ENCODE assay signal across 11 cellular contexts in genomic region chr5:146338774-146339714, GRCh38. TPM values are rescaled to one million over a fixed set of nuclear protein-coding genes. Genes with fewer than 3 reads are reported as not detected.
DNase-seq lines count a peak whose midpoint lies in the region; ATAC-seq and TF ChIP-seq lines count a peak whose summit lies in the region.
"Had no signal": no experiment of that assay in that cellular context is flagged by ENCODE, and none has a peak within 500 bp of the region (broad histone marks: within the 10 kb centered on the region; RNA-seq: fewer than 3 reads in every experiment).

POU4F3 (plus strand) TSS chr5:146338839; CDS start chr5:146339113, 274 bp downstream.

- peaks cover 3% of the 10 kb centered on the region for H3K36me3 Mint-ChIP-seq in nephron (ENCODE audit: low read depth)

- H3F3A ChIP-seq in SK-N-SH (replicated peaks; ENCODE audit: insufficient read depth), result no peaks in the 10 kb centered on the region

- H3K4me3 Mint-ChIP-seq in nephron, result peak within 1 kb of the TSS; percentile 61 to 70 (median 63)

- TF ChIP-seq CTCF in SK-N-SH (IDR thresholded peaks at IDR 0.05), result no peak
- no peak for TF ChIP-seq CTCF in WERI-Rb-1 (IDR thresholded peaks at IDR 0.05; ENCODE audit: low read depth, low read length)
- no peak for TF ChIP-seq CTCF in nephron (IDR thresholded peaks at IDR 0.05; ENCODE audit: unreplicated experiment in 3 of 3)

- no peaks in the 10 kb centered on the region for H3K36me3 ChIP-seq in SK-N-SH (replicated peaks in 1 of 2; ENCODE audit: control insufficient read depth in 1 of 2, insufficient read depth in 2 of 2, low read length in 1 of 2)
- H3K36me3 ChIP-seq in H7 (replicated peaks; ENCODE audit: control insufficient read depth, insufficient read depth, low read length), result no peaks in the 10 kb centered on the region
- no peaks in the 10 kb centered on the region for H3K36me3 ChIP-seq in WERI-Rb-1
- H3K36me3 ChIP-seq: transverse colon had no signal

- no peaks in the 10 kb centered on the region for H3K79me2 ChIP-seq in SK-N-SH (ENCODE audit: insufficient read depth)

- H3K27ac ChIP-seq in SK-N-SH (ENCODE audit: low read depth in 2 of 2, low read length in 1 of 2) (no peak within 1 kb of the TSS), WERI-Rb-1 (no peak within 1 kb of the TSS)
- H3K27ac ChIP-seq: transverse colon had no signal

- H3K4me1 Mint-ChIP-seq in nephron, result peaks cover 23% of the 10 kb centered on the region

- no peak for TF ChIP-seq EP300 in SK-N-SH (IDR thresholded peaks at IDR 0.05; ENCODE audit: borderline replicate concordance in 1 of 2, low read depth in 1 of 2, low read length in 1 of 2)

- 6% methylated on average over 34 of the region's 70 CpGs for whole genome bisulfite sequencing in SK-N-SH (ENCODE audit: low lambda C conversion rate)

- POLR2A ChIA-PET in SK-N-SH (lab: Yijun Ruan, JAX), result interaction anchor here (0.6 kb wide), 1 partner anchor 151 kb away, joined by 3 read pairs; no protein-coding TSS in a partner anchor

- CTCF ChIA-PET in SK-N-SH (lab: Yijun Ruan, JAX), result interaction anchor here (1.1 to 1.7 kb wide), 2 partner anchors 31 to 47 kb away, joined by 3 to 6 read pairs; no protein-coding TSS in a partner anchor

- H3K9me2 ChIP-seq in SK-N-SH, result no peaks in the 10 kb centered on the region

- peaks cover 6% of the 10 kb centered on the region for H3K9me3 Mint-ChIP-seq in nephron

- DNase-seq in SK-N-SH (peak; percentile 61), H7 (peak; percentile 91), WERI-Rb-1 (peak; percentile 58), germinal center (ENCODE audit: low spot score) (no peak), middle frontal gyrus (ENCODE audit: extremely low spot score, low spot score) (no peak)
- DNase-seq: OCI-M1, transverse colon had no signal

- no peak for TF ChIP-seq RAD21 in SK-N-SH (IDR thresholded peaks at IDR 0.05; ENCODE audit: low read length)

- H3K4me3 ChIP-seq in SK-N-SH (ENCODE audit: low read depth in 2 of 2, low read length in 1 of 2) (no peak within 1 kb of the TSS), H7 (ENCODE audit: insufficient read depth, low read depth, low read length) (peak within 1 kb of the TSS; percentile 40), WERI-Rb-1 (ENCODE audit: low read depth, low read length) (peak within 1 kb of the TSS; percentile 52)

- no peak within 1 kb of the TSS for H3K27ac Mint-ChIP-seq in nephron

- H3K9me3 ChIP-seq in SK-N-SH (no peaks in the 10 kb centered on the region), WERI-Rb-1 (ENCODE audit: severe bottlenecking) (no peaks in the 10 kb centered on the region)
- H3K9me3 ChIP-seq: transverse colon had no signal

- H3K27me3 ChIP-seq in SK-N-SH (ENCODE audit: insufficient read depth) (peaks cover 77% of the 10 kb centered on the region), H7 (ENCODE audit: control insufficient read depth, insufficient read depth, low read length) (peaks cover 100% of the 10 kb centered on the region), WERI-Rb-1 (ENCODE audit: insufficient read depth, low read depth, severe bottlenecking) (peaks cover 68% of the 10 kb centered on the region)

- H2AFZ ChIP-seq in SK-N-SH (ENCODE audit: low read depth), result no peak within 1 kb of the TSS

- H3K9ac ChIP-seq in SK-N-SH, result no peak within 1 kb of the TSS

- H3K27me3 Mint-ChIP-seq in nephron (ENCODE audit: low read depth), result peaks cover 100% of the 10 kb centered on the region

- no peak for ATAC-seq in SK-N-SH treated with all-trans-retinoic acid at 6 μM for 48 hours
- no peak for ATAC-seq in HG02885 (IDR thresholded peaks at IDR 0.05; ENCODE audit: poor library complexity, unreplicated experiment)

- H4K20me1 ChIP-seq in SK-N-SH (ENCODE audit: insufficient read depth), result no peaks in the 10 kb centered on the region

- peak within 1 kb of the TSS; percentile 19; the same call in 1 of the 2 replicates for H3K4me2 ChIP-seq in SK-N-SH

- H3K4me1 ChIP-seq in SK-N-SH (ENCODE audit: control insufficient read depth in 1 of 2, insufficient read depth in 2 of 2, low read depth in 1 of 2, low read length in 1 of 2), result no peaks in the 10 kb centered on the region; a peak in 1 of 4 replicates
- H3K4me1 ChIP-seq: transverse colon had no signal

TF ChIP-seq in SK-N-SH, 30 proteins besides CTCF, POLR2A, EP300 and RAD21:
- TF ChIP-seq USF2 (IDR thresholded peaks at IDR 0.05; ENCODE audit: borderline replicate concordance, low read depth, low read length) (no peak), GABPA (IDR thresholded peaks at IDR 0.05; ENCODE audit: low read depth) (no peak), CHD2 (IDR thresholded peaks at IDR 0.05; ENCODE audit: low read length, partially characterized antibody) (no peak)

TF ChIP-seq in SK-N-SH treated with all-trans-retinoic acid at 6 μM for 48 hours, 23 proteins besides CTCF, POLR2A, EP300 and RAD21 (continues in another document):
- TF ChIP-seq POU6F1 (CRISPR knock-in tag; IDR thresholded peaks at IDR 0.05; ENCODE audit: borderline replicate concordance, low read depth) (no peak), GLIS3 (CRISPR knock-in tag; IDR thresholded peaks at IDR 0.05) (no peak), BACH2 (CRISPR knock-in tag; IDR thresholded peaks at IDR 0.05; ENCODE audit: borderline replicate concordance) (no peak), PPARA (CRISPR knock-in tag; IDR thresholded peaks at IDR 0.05; ENCODE audit: borderline replicate concordance) (no peak), ZFP3 (CRISPR knock-in tag; IDR thresholded peaks at IDR 0.05) (no peak), SNAI2 (CRISPR knock-in tag; IDR thresholded peaks at IDR 0.05) (no peak), TSHZ2 (CRISPR knock-in tag; IDR thresholded peaks at IDR 0.05) (no peak), ARNTL (CRISPR knock-in tag; IDR thresholded peaks at IDR 0.05; ENCODE audit: borderline replicate concordance, low read depth) (no peak), PATZ1 (CRISPR knock-in tag; IDR thresholded peaks at IDR 0.05; ENCODE audit: borderline replicate concordance) (no peak), ISL1 (CRISPR knock-in tag; IDR thresholded peaks at IDR 0.05) (no peak), ESRRG (CRISPR knock-in tag; IDR thresholded peaks at IDR 0.05) (no peak), RARB (CRISPR knock-in tag; IDR thresholded peaks at IDR 0.05) (no peak), TOX (CRISPR knock-in tag; IDR thresholded peaks at IDR 0.05; ENCODE audit: borderline replicate concordance) (no peak), ZFP30 (CRISPR knock-in tag; IDR thresholded peaks at IDR 0.05) (no peak), ZC3H10 (CRISPR knock-in tag; IDR thresholded peaks at IDR 0.05) (no peak)

RNA-seq across cellular contexts. Expression of gene POU4F3, which starts in this region (rescaled TPM):
- 0.05 and 0.08 TPM in 2 replicates for polyA plus RNA-seq in SK-N-SH (2012; rRNA removed)
- polyA plus RNA-seq in SK-N-SH (2012; cell fraction: cytosol; rRNA removed), result 0.04 and 0.09 TPM in 2 replicates
- polyA plus RNA-seq in SK-N-SH (2012; cell fraction: nucleus; rRNA removed), result 0.13 and 0.16 TPM in 2 replicates
- 0.28 TPM in 1 of 2 replicates, not detected in the other for total RNA-seq in H7 (2014; rRNA removed; shearing (Covaris generic))
- total RNA-seq: G401, transverse colon had no signal

Comparison
In these comparisons a context has a peak if more than half of its experiments do, and no peak if none do; other contexts are left out.
1. Peak in DNase-seq and H3K4me2 ChIP-seq in SK-N-SH; RNA of the gene not detected or under 1 TPM.
2. Peak in DNase-seq and H3K4me3 ChIP-seq in H7; RNA of the gene not detected or under 1 TPM.